Comparison of ENCODE assay signal across 26 cellular contexts in genomic region chr2:217715484-217715883, GRCh38.
"Had no signal": no experiment of that assay in that cellular context is flagged by ENCODE, and none has a peak within 500 bp of the region (broad histone marks: within the 10 kb centered on the region; RNA-seq: fewer than 3 reads in every experiment).

No MANE protein-coding gene starts in this region.

- H3K27me3 ChIP-seq: hepatocyte, uterus had no signal

- H3K4me3 Mint-ChIP-seq: activated B cell treated with CpG ODN at 0.5 μM for 24 hours; activated CD4-positive, alpha-beta T cell treated with anti-CD3 and anti-CD28 coated beads for 36 hours; activated naive CD8-positive, alpha-beta T cell treated with anti-CD3 and anti-CD28 coated beads, Interleukin-2, amount 10 ng/mL, durations not matched to agents 7 days and 5 days; activated T-cell treated with anti-CD3 and anti-CD28 coated beads, Interleukin-2, amount 50 U/mL, for 24 hours; activated T-helper 17 cell treated with anti-CD3 and anti-CD28 coated beads, Interleukin-2, amount 50 U/mL, for 72 hours; dendritic cell treated with granulocyte-macrophage colony-stimulating factor and Interleukin-4, amounts not matched to agents 40 ng/mL and 50 ng/mL, for 4 days; memory B cell; neural crest cell; T-helper 1 cell treated with Interleukin-12 subunit alpha and Interleukin-12 subunit beta and Interleukin-4 antibody, amounts not matched to agents 30 μg/mL and 1 μg/mL, for 36 hours had no signal

- H3K36me3 ChIP-seq: cardiac muscle cell, uterus had no signal

- H3K4me3 ChIP-seq: cardiac muscle cell, hepatocyte, mucosa of descending colon, uterus had no signal

- H3K9me3 Mint-ChIP-seq: activated B cell treated with CpG ODN at 0.5 μM for 24 hours; activated naive CD8-positive, alpha-beta T cell treated with anti-CD3 and anti-CD28 coated beads, Interleukin-2, amount 10 ng/mL, durations not matched to agents 7 days and 5 days; activated T-cell treated with anti-CD3 and anti-CD28 coated beads, Interleukin-2, amount 50 U/mL, for 24 hours; activated T-helper 17 cell treated with anti-CD3 and anti-CD28 coated beads, Interleukin-2, amount 50 U/mL, for 72 hours; dendritic cell treated with granulocyte-macrophage colony-stimulating factor and Interleukin-4, amounts not matched to agents 40 ng/mL and 50 ng/mL, for 4 days; memory B cell; T-helper 1 cell treated with Interleukin-12 subunit alpha and Interleukin-12 subunit beta and Interleukin-4 antibody, amounts not matched to agents 30 μg/mL and 1 μg/mL, for 36 hours had no signal

- H3K9me3 ChIP-seq: mucosa of descending colon, uterus had no signal

- ATAC-seq: activated CD4-positive, alpha-beta T cell treated with anti-CD3 and anti-CD28 coated beads for 36 hours; activated T-helper 17 cell treated with anti-CD3 and anti-CD28 coated beads, Interleukin-2, amount 50 U/mL, for 72 hours; mucosa of descending colon; stimulated activated naive CD8-positive, alpha-beta T cell treated with anti-CD3 and anti-CD28 coated beads, Interleukin-15, Interleukin-2, amounts not matched to agents 100 U/mL and 50 U/mL, for 24 hours had no signal

- H3K27ac ChIP-seq: cardiac muscle cell had no signal

- DNase-seq: activated B cell treated with CpG ODN at 0.5 μM for 24 hours; activated CD4-positive, alpha-beta T cell treated with anti-CD3 and anti-CD28 coated beads for 36 hours; activated CD4-positive, alpha-beta T cell treated with anti-CD3 and anti-CD28 coated beads, Interleukin-2, amount 50 U/mL, for 4 hours; activated CD8-positive, alpha-beta memory T cell treated with anti-CD3 and anti-CD28 coated beads for 24 hours; activated CD8-positive, alpha-beta memory T cell treated with anti-CD3 and anti-CD28 coated beads, Interleukin-2, amount 50 U/mL, for 4 hours; activated naive CD4-positive, alpha-beta T cell treated with Interleukin-2 at 50 U/mL for 16 hours; activated naive CD8-positive, alpha-beta T cell treated with anti-CD3 and anti-CD28 coated beads, Interleukin-2, amount 10 ng/mL, durations not matched to agents 7 days and 5 days; activated T-cell treated with anti-CD3 and anti-CD28 coated beads, Interleukin-2, amount 50 U/mL, for 24 hours; amniotic stem cell; effector CD8-positive, alpha-beta T cell; foreskin melanocyte; glutamatergic neuron; mucosa of descending colon; occipital lobe; retina; stimulated activated CD4-positive, alpha-beta T cell treated with anti-CD3 and anti-CD28 coated beads, Interleukin-4, amount 100 ng/mL, for 4 hours; stimulated activated naive CD8-positive, alpha-beta T cell treated with anti-CD3 and anti-CD28 coated beads, Interleukin-15, Interleukin-2, amounts not matched to agents 100 U/mL and 50 U/mL, for 24 hours; trophoblast cell; uterus had no signal

- H3K27ac Mint-ChIP-seq: activated B cell treated with CpG ODN at 0.5 μM for 24 hours; activated CD4-positive, alpha-beta T cell treated with anti-CD3 and anti-CD28 coated beads for 36 hours; activated naive CD8-positive, alpha-beta T cell treated with anti-CD3 and anti-CD28 coated beads, Interleukin-2, amount 10 ng/mL, durations not matched to agents 7 days and 5 days; activated T-cell treated with anti-CD3 and anti-CD28 coated beads, Interleukin-2, amount 50 U/mL, for 24 hours; activated T-helper 17 cell treated with anti-CD3 and anti-CD28 coated beads, Interleukin-2, amount 50 U/mL, for 72 hours; dendritic cell treated with granulocyte-macrophage colony-stimulating factor and Interleukin-4, amounts not matched to agents 40 ng/mL and 50 ng/mL, for 4 days; memory B cell; T-helper 1 cell treated with Interleukin-12 subunit alpha and Interleukin-12 subunit beta and Interleukin-4 antibody, amounts not matched to agents 30 μg/mL and 1 μg/mL, for 36 hours had no signal

- H3K4me1 Mint-ChIP-seq: activated B cell treated with CpG ODN at 0.5 μM for 24 hours; activated CD4-positive, alpha-beta T cell treated with anti-CD3 and anti-CD28 coated beads for 36 hours; activated T-helper 17 cell treated with anti-CD3 and anti-CD28 coated beads, Interleukin-2, amount 50 U/mL, for 72 hours had no signal
